ENCODE assay signal across 8 cellular contexts in genomic region chr3:23611737-23612295, GRCh38.
A peak's percentile ranks its signal among the peaks of the same experiment; 100 is the strongest.
DNase-seq lines count a peak whose midpoint lies in the region; ATAC-seq and TF ChIP-seq lines count a peak whose summit lies in the region.

No MANE protein-coding gene starts in this region.

- no peak overlapping the region for H3K4me3 ChIP-seq in AG04450 (ENCODE audit: low read depth, low read length)
- H3K4me3 ChIP-seq in mucosa of descending colon: no peak overlapping the region

- H3K27ac ChIP-seq in AG04450 (ENCODE audit: low read depth, low read length): peak overlapping the region; percentile 92
- H3K27ac ChIP-seq in caudate nucleus (ENCODE audit: low read depth, low read length): peak overlapping the region; percentile 26

- no peak for TF ChIP-seq POLR2A in erythroblast (IDR thresholded peaks at IDR 0.05; ENCODE audit: low read length)

- DNase-seq in AG04450 (ENCODE audit: low read depth, low spot score): peak; percentile 29
- peak in 58 of 61 donors; percentile 5 to 80 (median 64) for DNase-seq in caudate nucleus (lab: John Stamatoyannopoulos, UW)
- peak; percentile 50 to 62 (median 55) for DNase-seq in mucosa of descending colon
- no peak for DNase-seq in immature natural killer cell
- no peak for DNase-seq in T1000 (lab: John Stamatoyannopoulos, UW)
- DNase-seq in erythroblast (lab: John Stamatoyannopoulos, UW): no peak

- no peaks in the 10 kb centered on the region for H3K36me3 ChIP-seq in mucosa of descending colon (ENCODE audit: low read depth)

- POLR2A ChIA-PET in AG04450 (lab: Yijun Ruan, JAX): interaction anchor here (0.6 to 1.4 kb wide), 3 partner anchors 12 to 57 kb away, joined by 3 to 7 read pairs (median 3); no protein-coding TSS in a partner anchor

- H3K27ac Mint-ChIP-seq in IgD-negative memory B cell: no peak overlapping the region
- H3K27ac Mint-ChIP-seq in immature natural killer cell: no peak overlapping the region

- H3K9me3 Mint-ChIP-seq in IgD-negative memory B cell: no peaks in the 10 kb centered on the region
- H3K9me3 Mint-ChIP-seq in immature natural killer cell: no peaks in the 10 kb centered on the region

- CTCF ChIA-PET in AG04450 (lab: Charles Lee): interaction anchor here (0.7 to 1.7 kb wide), 4 partner anchors 9 to 276 kb away, joined by 3 to 5 read pairs (median 4); no protein-coding TSS in a partner anchor

- H3K9me3 ChIP-seq in AG04450 (ENCODE audit: control insufficient read depth, insufficient read depth, low read length): no peaks in the 10 kb centered on the region
- H3K9me3 ChIP-seq in mucosa of descending colon: no peaks in the 10 kb centered on the region

- peaks cover 13 to 26% (median 17%) of the 10 kb centered on the region in 3 donors for H3K4me1 Mint-ChIP-seq in IgD-negative memory B cell
- peaks cover 2 to 3% of the 10 kb centered on the region in 2 donors for H3K4me1 Mint-ChIP-seq in immature natural killer cell

- H3K4me3 Mint-ChIP-seq in IgD-negative memory B cell (peak overlapping the region in 3 of 4 donors; percentile 39 to 88 (median 79)), immature natural killer cell (no peak overlapping the region)

- intact Hi-C loops in mucosa of descending colon (cut with DNase I, micrococcal nuclease): no loop called here

- H3K36me3 Mint-ChIP-seq in IgD-negative memory B cell: peaks cover 3% of the 10 kb centered on the region
- H3K36me3 Mint-ChIP-seq in immature natural killer cell: no peaks in the 10 kb centered on the region

- H3K27me3 Mint-ChIP-seq in IgD-negative memory B cell (no peaks in the 10 kb centered on the region), immature natural killer cell (ENCODE audit: low read depth in 3 of 3) (peaks cover 0 to 5% (median 2%) of the 10 kb centered on the region in 3 donors)

- peaks cover 14% of the 10 kb centered on the region for H3K4me1 ChIP-seq in mucosa of descending colon (ENCODE audit: low read depth)

- TF ChIP-seq CTCF in AG04450 (IDR thresholded peaks at IDR 0.05; ENCODE audit: low read depth, low read length): no peak
- no peak for TF ChIP-seq CTCF in mucosa of descending colon (IDR thresholded peaks at IDR 0.05)

- ATAC-seq in mucosa of descending colon (peak; percentile 47), GM18519 (IDR thresholded peaks at IDR 0.05; ENCODE audit: low FRiP score, unreplicated experiment) (no peak)

- H3K27me3 ChIP-seq in AG04450 (ENCODE audit: control insufficient read depth, insufficient read depth, low read length): no peaks in the 10 kb centered on the region

Comparison
In these comparisons a context has a peak if more than half of its experiments do, and no peak if none do; other contexts are left out.
1. DNase-seq: peak in AG04450 (single experiment), caudate nucleus (58 of 61) and mucosa of descending colon (3 of 3); none in immature natural killer cell (0 of 3), T1000 (single experiment) and erythroblast (0 of 2).
2. H3K4me3 Mint-ChIP-seq: peak in IgD-negative memory B cell (3 of 4); none in immature natural killer cell (0 of 5).